8 cellular contexts compared by ENCODE assay signal in the genomic region with DNA sequence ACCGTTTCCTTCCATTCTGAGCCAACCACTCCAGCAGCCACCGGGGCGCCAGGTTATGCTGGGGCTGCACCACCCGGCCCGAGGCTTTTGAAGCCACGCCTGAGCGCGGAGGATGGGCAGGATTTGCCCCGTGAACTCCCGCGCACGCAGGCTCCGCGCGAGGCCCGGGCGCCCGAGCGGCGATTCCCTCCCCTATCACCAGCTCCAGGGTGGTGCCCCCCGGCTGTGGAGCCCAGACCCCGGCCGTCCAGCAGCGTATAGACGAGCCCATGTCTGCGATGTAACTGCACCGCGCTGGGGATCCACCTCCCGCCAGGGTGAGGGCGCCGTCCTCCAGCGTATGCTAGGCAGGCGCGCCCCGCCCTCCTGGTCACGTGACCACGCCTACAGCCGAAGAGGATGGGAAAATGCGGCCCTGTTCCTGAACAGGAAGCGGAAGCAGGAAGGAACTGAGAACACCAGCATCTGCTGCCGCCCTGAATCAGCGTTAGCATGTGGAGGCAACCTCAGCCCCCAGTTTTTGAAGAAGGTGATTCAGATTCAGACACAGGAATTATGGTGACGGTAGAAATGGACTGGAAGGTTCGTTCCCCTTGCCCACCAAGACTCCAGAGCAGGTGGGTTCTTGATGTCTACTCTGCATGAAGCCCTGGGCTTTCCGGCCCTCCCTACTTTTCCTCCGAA. TPM values are rescaled to one million over a fixed set of nuclear protein-coding genes. Genes with fewer than 3 reads are reported as not detected.
DNase-seq lines count a peak whose midpoint lies in the region; ATAC-seq, FAIRE-seq and TF ChIP-seq lines count a peak whose summit lies in the region.

No MANE protein-coding gene starts in this region.

- WGBS in spleen, 5 donors: 4 to 5% (median 4%) methylated on average over 33 to 46 of the region's 46 CpGs

- BruUV-seq in A673 (replicated peaks; lab: Mats Ljungman, UMichigan): no TSS peak

- H3K9me3 Mint-ChIP-seq in immature natural killer cell: no peaks in the 10 kb centered on the region

- no peaks in the 10 kb centered on the region for H3K27me3 ChIP-seq in A673 (replicated peaks; ENCODE audit: insufficient read depth, low read depth, low read length, poor library complexity)
- no peaks in the 10 kb centered on the region for H3K27me3 ChIP-seq in WERI-Rb-1 (ENCODE audit: insufficient read depth, low read depth, severe bottlenecking)
- H3K27me3 ChIP-seq in bronchial epithelial cell (ENCODE audit: control insufficient read depth, insufficient read depth, low read length): no peaks in the 10 kb centered on the region
- H3K27me3 ChIP-seq in spleen (replicated peaks in 1 of 7): no peaks in the 10 kb centered on the region

- CTCF ChIA-PET in A673 (lab: Charles Lee): no interaction called here

- H3K27ac Mint-ChIP-seq in immature natural killer cell: peak overlapping the region; percentile 82 to 97 (median 94)

- DNase-seq in A673 (ENCODE audit: low spot score): peak; percentile 97
- peak; percentile 97 for DNase-seq in NCI-H2171 (lab: John Stamatoyannopoulos, UW)
- peak; percentile 99 for DNase-seq in WERI-Rb-1
- peak; percentile 83 for DNase-seq in bronchial epithelial cell (ENCODE audit: low read depth)
- DNase-seq in immature natural killer cell: peak; percentile 85 to 89 (median 87)
- DNase-seq in spleen: peak; percentile 99

- H3K36me3 Mint-ChIP-seq in immature natural killer cell: peaks cover 0 to 4% (median 4%) of the 10 kb centered on the region in 3 donors

- H3K4me1 ChIP-seq in A673 (ENCODE audit: insufficient read depth, low read length, poor library complexity, severe bottlenecking): peaks cover 4% of the 10 kb centered on the region
- H3K4me1 ChIP-seq in spleen: peaks cover 6 to 52% (median 31%) of the 10 kb centered on the region in 6 donors

- intact Hi-C loops in A673 (cut with micrococcal nuclease; ENCODE audit: unreplicated experiment) (no loop called here), spleen (cut with DNase I; ENCODE audit: low total_unique reads) (no loop called here)

- H3K27me3 Mint-ChIP-seq in immature natural killer cell (ENCODE audit: low read depth in 3 of 3): peaks cover 13 to 30% (median 16%) of the 10 kb centered on the region in 3 donors

- TF ChIP-seq CTCF in A673 (conservative IDR thresholded peaks at IDR 0.05; ENCODE audit: low read depth, low read length) (peak; percentile 48), WERI-Rb-1 (IDR thresholded peaks at IDR 0.05; ENCODE audit: low read depth, low read length) (peak; percentile 83), bronchial epithelial cell (IDR thresholded peaks at IDR 0.05; ENCODE audit: insufficient read depth, low read length, severe bottlenecking) (peak; percentile 31), spleen (IDR thresholded peaks at IDR 0.05 in 8 of 11, conservative IDR thresholded peaks at IDR 0.05 in 3 of 11) (peak in 8 of 11 experiments; percentile 25 to 82 (median 52))

- peak in 2 of 3 donors; percentile 45 to 54 for TF ChIP-seq POLR2A in spleen (IDR thresholded peaks at IDR 0.05)

- no peak for FAIRE-seq in bronchial epithelial cell (lab: Jason Lieb, UNC)

- H3K27ac ChIP-seq in A673 (ENCODE audit: low read depth, low read length, poor library complexity, severe bottlenecking) (peak overlapping the region; percentile 66), WERI-Rb-1 (peak overlapping the region; percentile 81), spleen (peak overlapping the region; percentile 78 to 94 (median 89))

- POLR2A ChIA-PET in A673 (lab: Charles Lee; ENCODE audit: low non-redundant PET): no interaction called here

- peak overlapping the region; percentile 84 to 95 (median 89) for H3K4me3 Mint-ChIP-seq in immature natural killer cell

- ATAC-seq in GM18858 (IDR thresholded peaks at IDR 0.05; ENCODE audit: unreplicated experiment): peak; percentile 60
- ATAC-seq in HG03066 (IDR thresholded peaks at IDR 0.05; ENCODE audit: low read depth, unreplicated experiment): peak; percentile 67

- peak overlapping the region; percentile 63 for H3K4me3 ChIP-seq in A673 (ENCODE audit: low read depth, low read length, poor library complexity, severe bottlenecking)
- H3K4me3 ChIP-seq in WERI-Rb-1 (ENCODE audit: low read depth, low read length): peak overlapping the region; percentile 56
- H3K4me3 ChIP-seq in bronchial epithelial cell (ENCODE audit: low read depth, low read length): peak overlapping the region; percentile 50
- peak overlapping the region; percentile 75 to 85 (median 80) for H3K4me3 ChIP-seq in spleen

- peaks cover 18% of the 10 kb centered on the region for H3K36me3 ChIP-seq in A673 (ENCODE audit: insufficient read depth, low read length, poor library complexity, severe bottlenecking)
- H3K36me3 ChIP-seq in WERI-Rb-1: peaks cover 34% of the 10 kb centered on the region
- H3K36me3 ChIP-seq in bronchial epithelial cell (ENCODE audit: control insufficient read depth, insufficient read depth, low read length): peaks cover 14% of the 10 kb centered on the region
- peaks cover 0 to 34% (median 20%) of the 10 kb centered on the region in 6 donors for H3K36me3 ChIP-seq in spleen

- H3K9me3 ChIP-seq in A673 (ENCODE audit: low read depth, low read length, poor library complexity, severe bottlenecking) (no peaks in the 10 kb centered on the region), WERI-Rb-1 (ENCODE audit: severe bottlenecking) (no peaks in the 10 kb centered on the region), spleen (no peaks in the 10 kb centered on the region)

- peaks cover 59 to 72% of the 10 kb centered on the region in 2 donors for H3K4me1 Mint-ChIP-seq in immature natural killer cell

RNA-seq across cellular contexts. Expression of a gene that starts 46.0 kb away (rescaled TPM):
- total RNA-seq in A673 (2021): 45.3 and 50.2 TPM in 2 replicates
- 50.4 and 50.5 TPM in 2 replicates for total RNA-seq in bronchial epithelial cell
- 10 to 100 TPM; 67.7 to 95.1 (median 90.8) TPM for polyA plus RNA-seq in immature natural killer cell
- 10 to 100 TPM; 48.7 to 76.9 (median 58.4) TPM for total RNA-seq in spleen
- polyA plus RNA-seq in spleen: 10 to 100 TPM; 17.0 to 23.5 (median 18.6) TPM

Comparison
In these comparisons a context has a peak if more than half of its experiments do, and no peak if none do; other contexts are left out.
1. Peak in every context shown above with its lines: DNase-seq, ATAC-seq, H3K4me3 ChIP-seq and H3K27ac ChIP-seq.
2. CTCF ChIP-seq: peak in every context shown above with its lines; median percentile 83 in WERI-Rb-1; 52 in spleen; 48 in A673; 31 in bronchial epithelial cell.